ENCODE assay signal across 13 cellular contexts in the genomic region with DNA sequence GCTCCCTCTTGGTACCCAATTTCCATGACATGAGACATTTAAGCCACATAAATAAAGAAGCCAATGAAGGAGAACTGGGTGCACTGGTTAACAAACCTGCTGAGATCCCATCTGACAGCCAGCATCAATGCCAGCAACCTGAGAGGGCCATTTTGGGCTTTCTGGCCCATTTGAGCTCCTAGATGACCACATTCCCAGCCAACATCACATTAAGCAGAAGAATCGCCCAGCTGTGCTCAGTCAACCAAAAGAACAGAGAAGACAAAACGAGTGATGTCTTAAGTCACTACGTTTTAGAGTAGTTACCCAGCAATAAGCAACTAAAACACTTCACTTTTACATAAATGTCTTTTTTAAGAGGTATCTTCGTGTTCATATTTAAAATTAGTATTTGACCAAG. TPM values are rescaled to one million over a fixed set of nuclear protein-coding genes. Genes with fewer than 3 reads are reported as not detected.
DNase-seq lines count a peak whose midpoint lies in the region; ATAC-seq and TF ChIP-seq lines count a peak whose summit lies in the region.
"Had no signal": no experiment of that assay in that cellular context is flagged by ENCODE, and none has a peak within 500 bp of the region (broad histone marks: within the 10 kb centered on the region; RNA-seq: fewer than 3 reads in every experiment).

No MANE protein-coding gene starts in this region.

- H3K9me3 ChIP-seq in DND-41 (ENCODE audit: insufficient read depth, low read length, severe bottlenecking): peaks cover 3% of the 10 kb centered on the region
- H3K9me3 ChIP-seq: left lung, upper lobe of left lung had no signal

- H3K27me3 Mint-ChIP-seq in CD14-positive monocyte (ENCODE audit: low read depth in 3 of 3): no peaks in the 10 kb centered on the region
- no peaks in the 10 kb centered on the region for H3K27me3 Mint-ChIP-seq in activated CD4-positive, alpha-beta memory T cell treated with anti-CD3 and anti-CD28 coated beads for 36 hours
- H3K27me3 Mint-ChIP-seq in nephron progenitor cell (ENCODE audit: low read depth, poor library complexity): no peaks in the 10 kb centered on the region

- TF ChIP-seq CTCF in CD14-positive monocyte (IDR thresholded peaks at IDR 0.05) (no peak), DND-41 (IDR thresholded peaks at IDR 0.05; ENCODE audit: borderline replicate concordance, extremely low read depth, low read length, poor library complexity, severe bottlenecking) (no peak), nephron progenitor cell (IDR thresholded peaks at IDR 0.05) (no peak)

- peak overlapping the region; percentile 18; the same call in 1 of the 2 replicates for H3K9ac ChIP-seq in DND-41 (ENCODE audit: low read depth, low read length)

- H3K4me1 Mint-ChIP-seq in CD14-positive monocyte: peaks cover 42% of the 10 kb centered on the region
- H3K4me1 Mint-ChIP-seq in activated CD4-positive, alpha-beta memory T cell treated with anti-CD3 and anti-CD28 coated beads for 36 hours (ENCODE audit: low read depth): peaks cover 57% of the 10 kb centered on the region
- H3K4me1 Mint-ChIP-seq in nephron progenitor cell: no peaks in the 10 kb centered on the region

- CTCF ChIA-PET in activated CD4-positive, alpha-beta memory T cell treated with anti-CD3 and anti-CD28 coated beads for 36 hours (lab: Charles Lee): interaction anchor here (0.8 to 6.2 kb wide), 20 partner anchors 9 to 195 kb away, joined by 3 to 164 read pairs (median 8); a partner anchor contains a TSS

- peaks cover 40% of the 10 kb centered on the region for H4K20me1 ChIP-seq in DND-41 (ENCODE audit: insufficient read depth, low read length)

- H2AFZ ChIP-seq in DND-41 (ENCODE audit: low read depth, low read length): no peak overlapping the region

- H3K4me3 Mint-ChIP-seq in CD14-positive monocyte: peak overlapping the region in 1 of 2 donors; percentile 3
- peak overlapping the region; percentile 26 for H3K4me3 Mint-ChIP-seq in activated CD4-positive, alpha-beta memory T cell treated with anti-CD3 and anti-CD28 coated beads for 36 hours
- no peak overlapping the region for H3K4me3 Mint-ChIP-seq in nephron progenitor cell

- no peaks in the 10 kb centered on the region for H3K9me3 Mint-ChIP-seq in CD14-positive monocyte
- H3K9me3 Mint-ChIP-seq in activated CD4-positive, alpha-beta memory T cell treated with anti-CD3 and anti-CD28 coated beads for 36 hours: no peaks in the 10 kb centered on the region
- H3K9me3 Mint-ChIP-seq in nephron progenitor cell: peaks cover 8% of the 10 kb centered on the region

- peak overlapping the region; percentile 51; the same call in 1 of the 2 replicates for H3K4me2 ChIP-seq in DND-41 (ENCODE audit: insufficient read depth, low read length)

- H3K4me1 ChIP-seq in DND-41 (ENCODE audit: insufficient read depth, low read length): peaks cover 23% of the 10 kb centered on the region

- peaks cover 63% of the 10 kb centered on the region for H3K36me3 ChIP-seq in DND-41 (ENCODE audit: insufficient read depth, low read length)

- POLR2A ChIA-PET in activated CD4-positive, alpha-beta memory T cell treated with anti-CD3 and anti-CD28 coated beads for 36 hours (lab: Charles Lee): interaction anchor here (0.9 to 3.3 kb wide), 8 partner anchors 9 to 23 kb away, joined by 3 to 30 read pairs (median 7); a partner anchor contains a TSS

- H3K36me3 Mint-ChIP-seq in CD14-positive monocyte (peaks cover 59 to 86% of the 10 kb centered on the region in 2 donors), nephron progenitor cell (ENCODE audit: low read depth) (peaks cover 7% of the 10 kb centered on the region)
- H3K36me3 Mint-ChIP-seq in activated CD4-positive, alpha-beta memory T cell treated with anti-CD3 and anti-CD28 coated beads for 36 hours: peaks cover 65% of the 10 kb centered on the region

- H3K4me3 ChIP-seq in DND-41 (ENCODE audit: low read depth in 1 of 2, low read length in 2 of 2): no peak overlapping the region
- H3K4me3 ChIP-seq: left lung, upper lobe of left lung had no signal

- H3K27ac Mint-ChIP-seq in CD14-positive monocyte (peak overlapping the region; percentile 78 to 91 (median 87)), nephron progenitor cell (no peak overlapping the region)
- H3K27ac Mint-ChIP-seq in activated CD4-positive, alpha-beta memory T cell treated with anti-CD3 and anti-CD28 coated beads for 36 hours: peak overlapping the region; percentile 79

- no peak for DNase-seq in CD14-positive monocyte (ENCODE audit: low spot score)
- DNase-seq in DND-41: no peak
- DNase-seq in activated CD4-positive, alpha-beta memory T cell treated with anti-CD3 and anti-CD28 coated beads for 36 hours: no peak
- peak; percentile 10 for DNase-seq in glomerular endothelial cell (ENCODE audit: extremely low read depth, low read depth, low spot score)
- no peak for DNase-seq in nephron progenitor cell
- DNase-seq: left lung; NK-92 treated with Interleukin-12 subunit alpha and Interleukin-12 subunit beta, amount 100 ng/mL, for 24 hours; upper lobe of left lung had no signal

- peak overlapping the region; percentile 79 for H3K27ac ChIP-seq in DND-41 (ENCODE audit: low read length)

- peaks cover 79% of the 10 kb centered on the region for H3K79me2 ChIP-seq in DND-41 (ENCODE audit: insufficient read depth, low read length)

- intact Hi-C loops in CD14-positive monocyte (cut with micrococcal nuclease): loop anchor here (2.0 to 10.0 kb wide), 2 partner anchors 25 to 55 kb away; a partner anchor contains a TSS
- intact Hi-C loops in activated CD4-positive, alpha-beta memory T cell treated with anti-CD3 and anti-CD28 coated beads for 36 hours (cut with micrococcal nuclease): loop anchor here (1.0 to 2.0 kb wide), 5 partner anchors 8 to 129 kb away; a partner anchor contains a TSS

- no peaks in the 10 kb centered on the region for H3K27me3 ChIP-seq in DND-41 (ENCODE audit: insufficient read depth, low read length, poor library complexity)
- H3K27me3 ChIP-seq: left lung, upper lobe of left lung had no signal

- peak; percentile 10; the same call in 1 of the 3 replicates for ATAC-seq in DND-41 (ENCODE audit: insufficient read depth, low read depth)
- no peak for ATAC-seq in GM21515 (IDR thresholded peaks at IDR 0.05; ENCODE audit: unreplicated experiment)
- ATAC-seq in HG02610 (IDR thresholded peaks at IDR 0.05; ENCODE audit: unreplicated experiment): no peak

RNA-seq across cellular contexts. Expression of a gene that starts 21.9 kb away (rescaled TPM):
- 1,000 to 10,000 TPM; 1,636 to 2,003 TPM for polyA plus RNA-seq in CD14-positive monocyte
- total RNA-seq in activated CD4-positive, alpha-beta memory T cell treated with anti-CD3 and anti-CD28 coated beads for 36 hours: 1,000 to 10,000 TPM; 1,012 to 1,022 TPM
- total RNA-seq in glomerular endothelial cell: 1.4 and 2.3 TPM in 2 replicates

RNA-seq across cellular contexts. Expression of a gene that starts 51.7 kb away (rescaled TPM):
- not detected for polyA plus RNA-seq in CD14-positive monocyte
- total RNA-seq in activated CD4-positive, alpha-beta memory T cell treated with anti-CD3 and anti-CD28 coated beads for 36 hours: under 1 TPM; 0.45 to 0.63 TPM
- total RNA-seq in glomerular endothelial cell: 0.06 TPM in 1 of 2 replicates, not detected in the other
- total RNA-seq: Right ventricle myocardium inferior had no signal
- polyA plus RNA-seq: neural cell had no signal

RNA-seq across cellular contexts. Expression of a gene that starts 55.2 kb away (rescaled TPM):
- under 1 TPM; 0.15 to 0.18 TPM for polyA plus RNA-seq in CD14-positive monocyte
- not detected for total RNA-seq in activated CD4-positive, alpha-beta memory T cell treated with anti-CD3 and anti-CD28 coated beads for 36 hours
- not detected in 2 replicates for total RNA-seq in glomerular endothelial cell
- total RNA-seq: renal cortical epithelial cell, Right ventricle myocardium inferior had no signal
- polyA plus RNA-seq: neural cell had no signal

Comparison
In these comparisons a context has a peak if more than half of its experiments do, and no peak if none do; other contexts are left out.
1. RNA of a gene that starts 21.9 kb away (total RNA-seq): 1,012 to 1,022 TPM in activated CD4-positive, alpha-beta memory T cell treated with anti-CD3 and anti-CD28 coated beads for 36 hours; 1.4 to 2.3 TPM in glomerular endothelial cell; every median in the first group is over 100 times any median in the second.